Comparison of ENCODE assay signal across 15 cellular contexts in genomic region chr2:198326431-198326830, GRCh38.
DNase-seq lines count a peak whose midpoint lies in the region; ATAC-seq and TF ChIP-seq lines count a peak whose summit lies in the region.
"Had no signal": no experiment of that assay in that cellular context is flagged by ENCODE, and none has a peak within 500 bp of the region (broad histone marks: within the 10 kb centered on the region; RNA-seq: fewer than 3 reads in every experiment).

No MANE protein-coding gene starts in this region.

- H3K4me3 Mint-ChIP-seq in activated naive CD8-positive, alpha-beta T cell treated with anti-CD3 and anti-CD28 coated beads, Interleukin-2, amount 50 U/mL, for 24 hours, result no peak overlapping the region

- no peaks in the 10 kb centered on the region for H3K27me3 ChIP-seq in BLaER1
- H3K27me3 ChIP-seq in MM.1S (replicated peaks; ENCODE audit: insufficient read depth, low read length), result peaks cover 83% of the 10 kb centered on the region
- no peaks in the 10 kb centered on the region for H3K27me3 ChIP-seq in WERI-Rb-1 (ENCODE audit: insufficient read depth, low read depth, severe bottlenecking)

- no peaks in the 10 kb centered on the region for H3K9me2 ChIP-seq in MM.1S (replicated peaks; ENCODE audit: insufficient read depth, low read length)

- H3K9ac ChIP-seq in BLaER1, result no peak overlapping the region
- H3K9ac ChIP-seq in MM.1S (ENCODE audit: low read length), result no peak overlapping the region

- peaks cover 37% of the 10 kb centered on the region for H3K27me3 Mint-ChIP-seq in activated naive CD8-positive, alpha-beta T cell treated with anti-CD3 and anti-CD28 coated beads, Interleukin-2, amount 50 U/mL, for 24 hours

- peak overlapping the region; percentile 5 for H3K27ac Mint-ChIP-seq in activated naive CD8-positive, alpha-beta T cell treated with anti-CD3 and anti-CD28 coated beads, Interleukin-2, amount 50 U/mL, for 24 hours

- H4K20me1 ChIP-seq in BLaER1, result no peaks in the 10 kb centered on the region
- no peaks in the 10 kb centered on the region for H4K20me1 ChIP-seq in MM.1S (ENCODE audit: insufficient read depth, low read length)

- peak overlapping the region; percentile 74 for H3K4me2 ChIP-seq in BLaER1
- peak overlapping the region; percentile 5; the same call in 1 of the 2 replicates for H3K4me2 ChIP-seq in MM.1S (ENCODE audit: low read depth, low read length)

- TF ChIP-seq CTCF in MM.1S (IDR thresholded peaks at IDR 0.05; ENCODE audit: low read length) (no peak), WERI-Rb-1 (IDR thresholded peaks at IDR 0.05; ENCODE audit: low read depth, low read length) (no peak)

- peaks cover 23% of the 10 kb centered on the region for H3K4me1 Mint-ChIP-seq in activated naive CD8-positive, alpha-beta T cell treated with anti-CD3 and anti-CD28 coated beads, Interleukin-2, amount 50 U/mL, for 24 hours

- ATAC-seq in GM18519 (IDR thresholded peaks at IDR 0.05; ENCODE audit: low FRiP score, unreplicated experiment), result peak; percentile 67
- peak; percentile 81 for ATAC-seq in activated naive CD8-positive, alpha-beta T cell treated with anti-CD3 and anti-CD28 coated beads, Interleukin-2, amount 50 U/mL, for 24 hours
- no peak for ATAC-seq in Right ventricle myocardium superior (ENCODE audit: poor library complexity)
- ATAC-seq: heart left ventricle, Right ventricle myocardium inferior had no signal

- no peaks in the 10 kb centered on the region for H3K79me2 ChIP-seq in MM.1S (ENCODE audit: low read length)

- H3K27ac ChIP-seq in BLaER1 (peak overlapping the region; percentile 76; the same call in 1 of the 2 replicates), MM.1S (ENCODE audit: low read length) (no peak overlapping the region), WERI-Rb-1 (no peak overlapping the region)
- H3K27ac ChIP-seq: heart left ventricle, neutrophil had no signal

- peak; percentile 72 for DNase-seq in MM.1S
- DNase-seq in activated naive CD8-positive, alpha-beta T cell treated with anti-CD3 and anti-CD28 coated beads, Interleukin-2, amount 50 U/mL, for 24 hours, result no peak
- DNase-seq in cerebellum (ENCODE audit: low spot score), result no peak
- DNase-seq in epidermal melanocyte (ENCODE audit: insufficient read length, low spot score), result no peak
- no peak for DNase-seq in Right ventricle myocardium superior
- no peak for DNase-seq in WERI-Rb-1
- DNase-seq: BE2C, H7, heart left ventricle, Karpas-422, NCI-H345 had no signal

- H3K36me3 ChIP-seq in BLaER1 (no peaks in the 10 kb centered on the region), MM.1S (replicated peaks; ENCODE audit: insufficient read depth, low read length) (no peaks in the 10 kb centered on the region), WERI-Rb-1 (no peaks in the 10 kb centered on the region)
- H3K36me3 ChIP-seq: BE2C, heart left ventricle, neutrophil had no signal

- no peaks in the 10 kb centered on the region for H3K36me3 Mint-ChIP-seq in activated naive CD8-positive, alpha-beta T cell treated with anti-CD3 and anti-CD28 coated beads, Interleukin-2, amount 50 U/mL, for 24 hours (ENCODE audit: low read depth)

- H3K4me1 ChIP-seq in BLaER1 (peaks cover 52% of the 10 kb centered on the region), MM.1S (ENCODE audit: low read length) (peaks cover 16% of the 10 kb centered on the region)
- H3K4me1 ChIP-seq: BE2C, heart left ventricle had no signal

- intact Hi-C loops in Right ventricle myocardium superior (cut with DNase I), result no loop called here

- no peaks in the 10 kb centered on the region for H3K9me3 Mint-ChIP-seq in activated naive CD8-positive, alpha-beta T cell treated with anti-CD3 and anti-CD28 coated beads, Interleukin-2, amount 50 U/mL, for 24 hours

- peak overlapping the region; percentile 29; the same call in 1 of the 2 replicates for H3K4me3 ChIP-seq in BLaER1
- no peak overlapping the region for H3K4me3 ChIP-seq in MM.1S (ENCODE audit: low read length)
- no peak overlapping the region for H3K4me3 ChIP-seq in WERI-Rb-1 (ENCODE audit: low read depth, low read length)
- H3K4me3 ChIP-seq: heart left ventricle had no signal

- H3K9me3 ChIP-seq in BLaER1 (peaks cover 17% of the 10 kb centered on the region), MM.1S (replicated peaks; ENCODE audit: insufficient read depth, low read length) (no peaks in the 10 kb centered on the region), WERI-Rb-1 (ENCODE audit: severe bottlenecking) (no peaks in the 10 kb centered on the region)
- H3K9me3 ChIP-seq: BE2C, heart left ventricle, neutrophil had no signal

- 0 out of 2 replicates have a peak, but pooled peaks cover 5% of the 10 kb centered on the region for H3F3A ChIP-seq in MM.1S (ENCODE audit: insufficient read depth, low read length)

- H2AFZ ChIP-seq in MM.1S (ENCODE audit: low read length), result no peak overlapping the region
